Comparison of ENCODE assay signal across 1 cellular context in genomic region chr19:15252398-15253018, GRCh38.
A peak's percentile ranks its signal among the peaks of the same experiment; 100 is the strongest.
TF ChIP-seq lines count a peak whose summit lies in the region.

No MANE protein-coding gene starts in this region.

TF ChIP-seq in HEK293, 187 proteins besides CTCF, POLR2A, EP300 and RAD21 (continued from another document):
- TF ChIP-seq ZNF148 (tag by site-specific recombination; IDR thresholded peaks at IDR 0.05; ENCODE audit: borderline replicate concordance) (no peak), MZF1 (tag by site-specific recombination; IDR thresholded peaks at IDR 0.05; ENCODE audit: borderline replicate concordance) (no peak), PRDM6 (tag by site-specific recombination; IDR thresholded peaks at IDR 0.05) (no peak), ZNF24 (tag by site-specific recombination; IDR thresholded peaks at IDR 0.05) (no peak), ZNF624 (tag by site-specific recombination; IDR thresholded peaks at IDR 0.05) (no peak), ZFHX2 (tag by site-specific recombination; conservative IDR thresholded peaks at IDR 0.05) (0 out of 2 replicates have a peak, but pooled peaks have one; percentile 8), ZNF596 (tag by site-specific recombination; IDR thresholded peaks at IDR 0.05) (no peak), HIC1 (tag by site-specific recombination; IDR thresholded peaks at IDR 0.05) (peak; percentile 48; the same call in 1 of the 2 replicates), ZNF223 (tag by site-specific recombination; IDR thresholded peaks at IDR 0.05) (no peak), ZNF169 (tag by site-specific recombination; IDR thresholded peaks at IDR 0.05) (no peak), OVOL3 (tag by site-specific recombination; IDR thresholded peaks at IDR 0.05) (no peak), ZNF239 (tag by site-specific recombination; IDR thresholded peaks at IDR 0.05) (no peak), PATZ1 (tag by site-specific recombination; IDR thresholded peaks at IDR 0.05) (peak; percentile 55), ZNF157 (tag by site-specific recombination; IDR thresholded peaks at IDR 0.05) (no peak), ZNF354C (tag by site-specific recombination; IDR thresholded peaks at IDR 0.05; ENCODE audit: borderline replicate concordance, low read depth) (no peak), KLF1 (tag by site-specific recombination; IDR thresholded peaks at IDR 0.05) (no peak), EGR2 (tag by site-specific recombination; IDR thresholded peaks at IDR 0.05; ENCODE audit: low read depth) (0 out of 2 replicates have a peak, but pooled peaks have one; percentile 6), ZSCAN18 (tag by site-specific recombination; IDR thresholded peaks at IDR 0.05) (no peak), ZFP37 (tag by site-specific recombination; IDR thresholded peaks at IDR 0.05) (no peak), GLI4 (tag by site-specific recombination; IDR thresholded peaks at IDR 0.05) (no peak), ZNF561 (tag by site-specific recombination; IDR thresholded peaks at IDR 0.05; ENCODE audit: borderline replicate concordance) (no peak), ZNF747 (tag by site-specific recombination; IDR thresholded peaks at IDR 0.05) (no peak)
